ENCODE assay signal across 8 cellular contexts in the genomic region with DNA sequence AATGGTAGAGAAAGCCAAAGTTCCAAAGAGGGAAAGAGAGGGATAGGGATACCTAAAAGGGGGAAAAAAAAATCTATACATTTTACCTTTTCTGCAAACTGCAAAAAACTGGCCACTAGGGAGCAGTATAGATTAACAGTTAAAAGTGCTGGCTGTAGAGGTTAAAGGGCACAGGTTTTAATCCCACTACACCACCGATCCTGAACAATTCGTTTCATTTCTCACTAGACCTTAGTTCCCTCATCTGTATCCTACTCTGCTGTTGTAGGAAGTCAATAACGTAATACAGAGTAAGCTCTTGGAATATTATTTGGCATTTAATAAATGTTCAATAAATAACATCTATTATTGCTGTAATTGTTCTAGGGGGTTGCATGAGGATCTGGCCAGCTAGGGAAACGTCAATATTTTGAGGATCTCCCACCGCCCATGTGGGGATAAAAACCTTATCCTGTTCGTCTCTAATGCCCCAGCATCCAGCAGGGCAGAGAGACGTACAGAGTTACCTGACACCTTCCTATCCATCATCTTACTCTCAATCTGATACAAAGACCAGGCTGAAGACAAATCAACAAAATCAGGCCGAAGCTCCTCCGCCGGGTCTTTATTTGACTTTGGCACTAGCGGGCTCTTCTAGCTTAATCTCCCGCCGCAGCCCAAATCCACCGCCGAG. TPM values are rescaled to one million over a fixed set of nuclear protein-coding genes. Genes with fewer than 3 reads are reported as not detected.
DNase-seq lines count a peak whose midpoint lies in the region; ATAC-seq and TF ChIP-seq lines count a peak whose summit lies in the region.

No MANE protein-coding gene starts in this region.

- H3K36me3 ChIP-seq in MG63 (peaks cover 69% of the 10 kb centered on the region), lower lobe of right lung (peaks cover 68% of the 10 kb centered on the region)
- H3K36me3 ChIP-seq in effector memory CD4-positive, alpha-beta T cell (ENCODE audit: control insufficient read depth, insufficient read depth, low read length): peaks cover 35% of the 10 kb centered on the region

- peaks cover 5% of the 10 kb centered on the region for H3K4me1 ChIP-seq in effector memory CD4-positive, alpha-beta T cell (ENCODE audit: control insufficient read depth, insufficient read depth, low read length, poor library complexity, severe bottlenecking)
- H3K4me1 ChIP-seq in lower lobe of right lung: peaks cover 24% of the 10 kb centered on the region

- peak overlapping the region; percentile 94 for H3K4me3 ChIP-seq in MG63
- peak overlapping the region; percentile 88 for H3K4me3 ChIP-seq in effector memory CD4-positive, alpha-beta T cell (ENCODE audit: insufficient read depth, low read depth, low read length, poor library complexity, severe bottlenecking)
- peak overlapping the region; percentile 91 for H3K4me3 ChIP-seq in lower lobe of right lung

- H3K9me3 ChIP-seq in MG63 (no peaks in the 10 kb centered on the region), lower lobe of right lung (no peaks in the 10 kb centered on the region)
- no peaks in the 10 kb centered on the region for H3K9me3 ChIP-seq in effector memory CD4-positive, alpha-beta T cell (ENCODE audit: control insufficient read depth, low read length)

- H3K27me3 ChIP-seq in MG63 (no peaks in the 10 kb centered on the region), lower lobe of right lung (ENCODE audit: low read depth) (no peaks in the 10 kb centered on the region)
- no peaks in the 10 kb centered on the region for H3K27me3 ChIP-seq in effector memory CD4-positive, alpha-beta T cell (replicated peaks; ENCODE audit: control insufficient read depth, insufficient read depth, low read length, poor library complexity, severe bottlenecking)

- intact Hi-C loops in lower lobe of right lung (cut with DNase I): no loop called here

- H3K27ac ChIP-seq in effector memory CD4-positive, alpha-beta T cell (ENCODE audit: insufficient read depth, low read length, poor library complexity, severe bottlenecking): peak overlapping the region; percentile 95
- H3K27ac ChIP-seq in lower lobe of right lung (peak overlapping the region; percentile 97), temporal lobe (ENCODE audit: low read depth, low read length) (peak overlapping the region; percentile 90)

- ATAC-seq in GM21786 (IDR thresholded peaks at IDR 0.05; ENCODE audit: unreplicated experiment): peak; percentile 3
- ATAC-seq in lower lobe of right lung: peak; percentile 70 to 72

- in situ Hi-C loops in SK-MEL-5 (cut with HindIII; ENCODE audit: low pct_unique_long_range_greater_than_20kb, low sequenced_read_pairs): no loop called here

- TF ChIP-seq CTCF in lower lobe of right lung (IDR thresholded peaks at IDR 0.05): peak; percentile 65

- peak; percentile 3 for DNase-seq in activated CD8-positive, alpha-beta memory T cell treated with anti-CD3 and anti-CD28 coated beads, Interleukin-2, amount 50 U/mL, for 24 hours (ENCODE audit: extremely low read depth)
- DNase-seq in activated CD8-positive, alpha-beta memory T cell treated with anti-CD3 and anti-CD28 coated beads, Interleukin-2, amount 50 U/mL, for 4 hours: no peak
- DNase-seq in MG63 (no peak), SK-MEL-5 (ENCODE audit: low read depth, low spot score) (peak; percentile 79), lower lobe of right lung (no peak)
- DNase-seq in effector memory CD4-positive, alpha-beta T cell: peak in 1 of 3 donors; percentile 14

RNA-seq across cellular contexts. Expression of a gene that starts 0.8 kb away (rescaled TPM):
- total RNA-seq in MG63 (2014; rRNA removed; shearing (Covaris generic); ENCODE audit: low replicate concordance): 38.9 and 67.6 TPM in 2 replicates
- 33.7 and 44.8 TPM in 2 replicates for total RNA-seq in SK-MEL-5 (2014; rRNA removed; shearing (Covaris generic))
- 25.8 and 32.8 TPM in 2 replicates for polyA plus RNA-seq in SK-MEL-5 (2015; cell fraction: cytosol; rRNA removed)
- polyA plus RNA-seq in SK-MEL-5 (2015; cell fraction: nucleus; rRNA removed): 17.4 and 20.0 TPM in 2 replicates
- total RNA-seq in lower lobe of right lung: 29.1 TPM
- 14.5 TPM for total RNA-seq in temporal lobe

RNA-seq across cellular contexts. Expression of a gene that starts 0.8 kb away (rescaled TPM):
- total RNA-seq in MG63 (2014; rRNA removed; shearing (Covaris generic); ENCODE audit: low replicate concordance): 42.0 and 58.9 TPM in 2 replicates
- 44.7 and 59.0 TPM in 2 replicates for total RNA-seq in SK-MEL-5 (2014; rRNA removed; shearing (Covaris generic))
- 47.2 and 52.5 TPM in 2 replicates for polyA plus RNA-seq in SK-MEL-5 (2015; cell fraction: cytosol; rRNA removed)
- 23.8 and 25.5 TPM in 2 replicates for polyA plus RNA-seq in SK-MEL-5 (2015; cell fraction: nucleus; rRNA removed)
- 12.6 TPM for total RNA-seq in lower lobe of right lung
- 17.0 TPM for total RNA-seq in temporal lobe

RNA-seq across cellular contexts. Expression of a gene that starts 28.6 kb away (rescaled TPM):
- total RNA-seq in MG63 (2014; rRNA removed; shearing (Covaris generic); ENCODE audit: low replicate concordance): not detected in 2 replicates
- total RNA-seq in SK-MEL-5 (2014; rRNA removed; shearing (Covaris generic)): not detected in 2 replicates
- not detected in 2 replicates for polyA plus RNA-seq in SK-MEL-5 (2015; cell fraction: cytosol; rRNA removed)
- 0.15 and 1.5 TPM in 2 replicates for polyA plus RNA-seq in SK-MEL-5 (2015; cell fraction: nucleus; rRNA removed)
- total RNA-seq in lower lobe of right lung: not detected
- not detected for total RNA-seq in temporal lobe

RNA-seq across cellular contexts. Expression of a gene that starts 53.3 kb away (rescaled TPM):
- total RNA-seq in MG63 (2014; rRNA removed; shearing (Covaris generic); ENCODE audit: low replicate concordance): 13.9 and 14.7 TPM in 2 replicates
- 104 and 105 TPM in 2 replicates for total RNA-seq in SK-MEL-5 (2014; rRNA removed; shearing (Covaris generic))
- polyA plus RNA-seq in SK-MEL-5 (2015; cell fraction: cytosol; rRNA removed): 114 and 130 TPM in 2 replicates
- polyA plus RNA-seq in SK-MEL-5 (2015; cell fraction: nucleus; rRNA removed): 22.1 and 27.6 TPM in 2 replicates
- total RNA-seq in lower lobe of right lung (48.4 TPM), temporal lobe (7.9 TPM)

RNA-seq across cellular contexts. Expression of a gene that starts 53.5 kb away (rescaled TPM):
- total RNA-seq in MG63 (2014; rRNA removed; shearing (Covaris generic); ENCODE audit: low replicate concordance): 7.9 and 14.2 TPM in 2 replicates
- 34.9 and 35.1 TPM in 2 replicates for total RNA-seq in SK-MEL-5 (2014; rRNA removed; shearing (Covaris generic))
- 24.9 and 31.1 TPM in 2 replicates for polyA plus RNA-seq in SK-MEL-5 (2015; cell fraction: cytosol; rRNA removed)
- polyA plus RNA-seq in SK-MEL-5 (2015; cell fraction: nucleus; rRNA removed): 92.2 and 112 TPM in 2 replicates
- total RNA-seq in lower lobe of right lung: 84.6 TPM
- 8.1 TPM for total RNA-seq in temporal lobe

Comparison
In these comparisons a context has a peak if more than half of its experiments do, and no peak if none do; other contexts are left out.
1. DNase-seq: peak in activated CD8-positive, alpha-beta memory T cell treated with anti-CD3 and anti-CD28 coated beads, Interleukin-2, amount 50 U/mL, for 24 hours (single experiment) and SK-MEL-5 (single experiment); none in activated CD8-positive, alpha-beta memory T cell treated with anti-CD3 and anti-CD28 coated beads, Interleukin-2, amount 50 U/mL, for 4 hours (single experiment), MG63 (single experiment) and lower lobe of right lung (single experiment).
2. Peak in every context shown above with its lines, with median percentiles within 50 percentile points of each other: H3K4me3 ChIP-seq and H3K27ac ChIP-seq.